Comparison of ENCODE assay signal across 1 cellular context in genomic region chr6:53266553-53267090, GRCh38.
A peak's percentile ranks its signal among the peaks of the same experiment; 100 is the strongest.
TF ChIP-seq lines count a peak whose summit lies in the region.

No MANE protein-coding gene starts in this region.

TF ChIP-seq in GM12878, 131 proteins besides CTCF, POLR2A, EP300 and RAD21:
- TF ChIP-seq REST (IDR thresholded peaks at IDR 0.05; ENCODE audit: low read depth, low read length), result no peak
- peak; percentile 62 for TF ChIP-seq ZBTB40 (IDR thresholded peaks at IDR 0.05; ENCODE audit: borderline replicate concordance)
- TF ChIP-seq E2F8 (IDR thresholded peaks at IDR 0.05; ENCODE audit: low read depth, partially characterized antibody), result no peak
- no peak for TF ChIP-seq E4F1 (IDR thresholded peaks at IDR 0.05; ENCODE audit: borderline replicate concordance, partially characterized antibody)
